In genomic region chr13:106230450-106230849, GRCh38 we compare ENCODE assay signal across 17 cellular contexts.
DNase-seq lines count a peak whose midpoint lies in the region; ATAC-seq and TF ChIP-seq lines count a peak whose summit lies in the region.
"Had no signal": no experiment of that assay in that cellular context is flagged by ENCODE, and none has a peak within 500 bp of the region (broad histone marks: within the 10 kb centered on the region; RNA-seq: fewer than 3 reads in every experiment).

No MANE protein-coding gene starts in this region.

- H4K20me1 ChIP-seq in osteoblast (ENCODE audit: insufficient read depth, low read length), result no peaks in the 10 kb centered on the region
- H4K20me1 ChIP-seq: BLaER1 treated with 17β-estradiol and CSF1 and Interleukin-3, amounts not matched to agents 10 nM and 100 nM had no signal

- H3K36me3 ChIP-seq in osteoblast (ENCODE audit: insufficient read depth, low read length), result no peaks in the 10 kb centered on the region
- H3K36me3 ChIP-seq: BLaER1 treated with 17β-estradiol and CSF1 and Interleukin-3, amounts not matched to agents 10 nM and 100 nM; spleen; upper lobe of right lung had no signal

- no peak overlapping the region for H3K27ac ChIP-seq in RWPE1
- no peak overlapping the region for H3K27ac ChIP-seq in osteoblast (ENCODE audit: low read depth, low read length)
- H3K27ac ChIP-seq: BLaER1 treated with 17β-estradiol and CSF1 and Interleukin-3, amounts not matched to agents 10 nM and 100 nM; spleen; upper lobe of right lung had no signal

- H3K4me3 ChIP-seq in osteoblast (ENCODE audit: insufficient read depth, low read length), result no peak overlapping the region
- H3K4me3 ChIP-seq: BLaER1 treated with 17β-estradiol and CSF1 and Interleukin-3, amounts not matched to agents 10 nM and 100 nM; GM12878; spleen; upper lobe of right lung had no signal

- H3K4me1 ChIP-seq in osteoblast (ENCODE audit: insufficient read depth, low read length), result no peaks in the 10 kb centered on the region
- H3K4me1 ChIP-seq: BLaER1 treated with 17β-estradiol and CSF1 and Interleukin-3, amounts not matched to agents 10 nM and 100 nM; spleen; upper lobe of right lung had no signal

- TF ChIP-seq CTCF in RWPE1 (conservative IDR thresholded peaks at IDR 0.05; ENCODE audit: low read depth) (no peak), osteoblast (IDR thresholded peaks at IDR 0.05; ENCODE audit: extremely low read depth, low read depth, low read length) (no peak)

- CTCF ChIA-PET in RWPE1 (lab: Yijun Ruan, JAX), result no interaction called here

- POLR2A ChIA-PET in RWPE1 (lab: Yijun Ruan, JAX; ENCODE audit: low non-redundant PET), result no interaction called here

- H2AFZ ChIP-seq in osteoblast (ENCODE audit: low read length), result no peak overlapping the region

- DNase-seq in HCEC 1CT, result peak; percentile 58
- peak; percentile 54 for DNase-seq in RWPE1 (ENCODE audit: low spot score)
- DNase-seq in osteoblast (ENCODE audit: insufficient read length, low spot score, missing footprints), result peak; percentile 69
- DNase-seq in activated CD8-positive, alpha-beta memory T cell treated with anti-CD3 and anti-CD28 coated beads, Interleukin-2, amount 50 U/mL, for 4 hours, result no peak
- DNase-seq in NCI-H1436 treated with DMSO at 0.1 percent for 48 hours (lab: John Stamatoyannopoulos, UW), result no peak
- DNase-seq: activated CD4-positive, alpha-beta memory T cell treated with anti-CD3 and anti-CD28 coated beads, Interleukin-2, amount 10 ng/mL, durations not matched to agents 7 days and 5 days; anterior cingulate cortex; effector CD8-positive, alpha-beta T cell; left cardiac atrium; NCI-H1694; NCI-H524; spleen; upper lobe of right lung had no signal

- H3K9me3 ChIP-seq in osteoblast (ENCODE audit: low read depth, low read length), result no peaks in the 10 kb centered on the region
- H3K9me3 ChIP-seq: upper lobe of right lung had no signal

- no peak overlapping the region for H3K4me2 ChIP-seq in osteoblast (ENCODE audit: insufficient read depth, low read length)
- H3K4me2 ChIP-seq: BLaER1 treated with 17β-estradiol and CSF1 and Interleukin-3, amounts not matched to agents 10 nM and 100 nM had no signal

- ATAC-seq in esophagus mucosa (peak; percentile 65), HG03460 (IDR thresholded peaks at IDR 0.05; ENCODE audit: unreplicated experiment) (no peak)
- ATAC-seq: GM12878, left cardiac atrium, upper lobe of right lung had no signal

- H3K27me3 ChIP-seq in osteoblast (ENCODE audit: insufficient read depth, low read length), result no peaks in the 10 kb centered on the region
- H3K27me3 ChIP-seq: BLaER1 treated with 17β-estradiol and CSF1 and Interleukin-3, amounts not matched to agents 10 nM and 100 nM; spleen; upper lobe of right lung had no signal

- no peaks in the 10 kb centered on the region for H3K79me2 ChIP-seq in osteoblast (ENCODE audit: insufficient read depth, low read length)

Comparison
In these comparisons a context has a peak if more than half of its experiments do, and no peak if none do; other contexts are left out.
1. DNase-seq: peak in HCEC 1CT (single experiment), RWPE1 (single experiment) and osteoblast (single experiment); none in activated CD8-positive, alpha-beta memory T cell treated with anti-CD3 and anti-CD28 coated beads, Interleukin-2, amount 50 U/mL, for 4 hours (single experiment) and NCI-H1436 treated with DMSO at 0.1 percent for 48 hours (single experiment).